In genomic region chr5:14029185-14029584, GRCh38 we compare ENCODE assay signal across 20 cellular contexts.
"Had no signal": no experiment of that assay in that cellular context is flagged by ENCODE, and none has a peak within 500 bp of the region (broad histone marks: within the 10 kb centered on the region; RNA-seq: fewer than 3 reads in every experiment).

No MANE protein-coding gene starts in this region.

- H3K4me3 ChIP-seq: colonic mucosa, gastroesophageal sphincter, thyroid gland had no signal

- H3K4me3 Mint-ChIP-seq: activated B cell treated with CpG ODN at 0.5 μM for 24 hours; activated CD8-positive, alpha-beta T cell treated with anti-CD3 and anti-CD28 coated beads for 36 hours; activated naive CD4-positive, alpha-beta T cell treated with anti-CD3 and anti-CD28 coated beads for 36 hours; activated naive CD8-positive, alpha-beta T cell treated with anti-CD3 and anti-CD28 coated beads, Interleukin-2, amount 50 U/mL, for 24 hours; activated T-cell treated with anti-CD3 and anti-CD28 coated beads, Interleukin-2, amount 50 U/mL, for 4 hours; brain; central memory CD8-positive, alpha-beta T cell; immature natural killer cell had no signal

- H3K4me1 Mint-ChIP-seq: activated B cell treated with CpG ODN at 0.5 μM for 24 hours; activated naive CD8-positive, alpha-beta T cell treated with anti-CD3 and anti-CD28 coated beads, Interleukin-2, amount 50 U/mL, for 24 hours; central memory CD8-positive, alpha-beta T cell; immature natural killer cell had no signal

- FAIRE-seq: endometrium had no signal

- H3K27ac Mint-ChIP-seq: activated B cell treated with CpG ODN at 0.5 μM for 24 hours; activated CD8-positive, alpha-beta T cell treated with anti-CD3 and anti-CD28 coated beads for 36 hours; activated naive CD4-positive, alpha-beta T cell treated with anti-CD3 and anti-CD28 coated beads for 36 hours; activated naive CD8-positive, alpha-beta T cell treated with anti-CD3 and anti-CD28 coated beads, Interleukin-2, amount 50 U/mL, for 24 hours; brain; immature natural killer cell; progenitor cell of endocrine pancreas had no signal

- DNase-seq: activated B cell treated with CpG ODN at 0.5 μM for 24 hours; activated CD4-positive, alpha-beta T cell treated with anti-CD3 and anti-CD28 coated beads for 4 hours; activated CD8-positive, alpha-beta T cell treated with anti-CD3 and anti-CD28 coated beads for 36 hours; activated naive CD4-positive, alpha-beta T cell treated with anti-CD3 and anti-CD28 coated beads for 36 hours; activated naive CD8-positive, alpha-beta T cell treated with anti-CD3 and anti-CD28 coated beads, Interleukin-2, amount 50 U/mL, for 24 hours; activated T-cell treated with anti-CD3 and anti-CD28 coated beads, Interleukin-2, amount 50 U/mL, for 4 hours; anterior cingulate cortex; colonic mucosa; immature natural killer cell; kidney glomerular epithelial cell; left ventricle myocardium superior; occipital lobe; stimulated activated CD8-positive, alpha-beta memory T cell treated with anti-CD3 and anti-CD28 coated beads, Interleukin-4, amount 100 ng/mL, for 48 hours; stimulated activated naive CD4-positive, alpha-beta T cell treated with Interleukin-2 at 50 U/mL for 16 hours; thyroid gland had no signal

- H3K9me3 Mint-ChIP-seq: activated CD8-positive, alpha-beta T cell treated with anti-CD3 and anti-CD28 coated beads for 36 hours; activated naive CD4-positive, alpha-beta T cell treated with anti-CD3 and anti-CD28 coated beads for 36 hours; activated naive CD8-positive, alpha-beta T cell treated with anti-CD3 and anti-CD28 coated beads, Interleukin-2, amount 50 U/mL, for 24 hours; central memory CD8-positive, alpha-beta T cell; immature natural killer cell had no signal

- H3K27me3 Mint-ChIP-seq: brain had no signal

- H3K36me3 Mint-ChIP-seq: brain, immature natural killer cell had no signal
